ENCODE assay signal across 10 cellular contexts in the genomic region with DNA sequence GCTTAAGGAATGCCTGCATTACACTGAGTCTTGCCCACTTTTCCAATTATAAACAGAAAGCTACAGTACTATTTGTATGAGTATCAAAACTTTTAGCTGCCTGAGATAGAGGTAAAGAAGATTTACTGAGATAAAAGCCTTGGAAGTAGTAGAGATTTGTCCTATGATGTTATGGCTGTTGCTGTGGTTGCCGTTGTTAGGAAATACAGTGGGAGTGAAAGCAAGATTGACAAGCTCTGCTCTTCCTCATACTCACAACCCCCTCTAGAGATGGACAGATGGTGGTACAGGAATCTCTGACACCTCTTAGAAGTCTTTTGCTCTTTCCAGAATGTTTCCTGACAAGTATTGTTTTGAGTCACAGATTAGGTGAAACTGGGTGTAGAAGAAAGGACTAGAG.
DNase-seq lines count a peak whose midpoint lies in the region; TF ChIP-seq lines count a peak whose summit lies in the region.
"Had no signal": no experiment of that assay in that cellular context is flagged by ENCODE, and none has a peak within 500 bp of the region (broad histone marks: within the 10 kb centered on the region; RNA-seq: fewer than 3 reads in every experiment).

No MANE protein-coding gene starts in this region.

- no peak overlapping the region for H3K27ac ChIP-seq in VCaP

- DNase-seq in NCI-H748 (lab: John Stamatoyannopoulos, UW; ENCODE audit: unreplicated experiment) = peak; percentile 15
- no peak for DNase-seq in NCI-H748 treated with DMSO at 0.1 percent for 48 hours (lab: John Stamatoyannopoulos, UW)
- DNase-seq in M059J (ENCODE audit: low read depth) = peak; percentile 23
- peak; percentile 4 for DNase-seq in medulla oblongata (ENCODE audit: extremely low spot score)
- no peak for DNase-seq in NCI-H345 treated with DMSO at 0.1 percent for 48 hours (lab: John Stamatoyannopoulos, UW; ENCODE audit: unreplicated experiment)
- DNase-seq in NCI-H2171 (lab: John Stamatoyannopoulos, UW) = no peak
- DNase-seq in KG1 (lab: John Stamatoyannopoulos, UW) = no peak
- DNase-seq: activated T-cell treated with anti-CD3 and anti-CD28 coated beads, Interleukin-2, amount 50 U/mL, for 1 hour; NCI-H1417 treated with DMSO at 0.1 percent for 48 hours had no signal

- TF ChIP-seq CTCF in VCaP (conservative IDR thresholded peaks at IDR 0.05) = peak; percentile 27; the same call in 1 of the 2 replicates

Comparison
In these comparisons a context has a peak if more than half of its experiments do, and no peak if none do; other contexts are left out.
1. DNase-seq: peak in NCI-H748 (single experiment), M059J (single experiment) and medulla oblongata (single experiment); none in NCI-H748 treated with DMSO at 0.1 percent for 48 hours (single experiment), NCI-H345 treated with DMSO at 0.1 percent for 48 hours (single experiment), NCI-H2171 (single experiment) and KG1 (single experiment).